Comparison of ENCODE assay signal across 1 cellular context in genomic region chr4:158728256-158728655, GRCh38.
TF ChIP-seq lines count a peak whose summit lies in the region.

No MANE protein-coding gene starts in this region.

TF ChIP-seq in HepG2, 621 proteins besides CTCF, POLR2A, EP300 and RAD21:
- no peak for TF ChIP-seq FOSL1 (CRISPR knock-in tag; IDR thresholded peaks at IDR 0.05; ENCODE audit: borderline replicate concordance)
- TF ChIP-seq NFYB (CRISPR knock-in tag; IDR thresholded peaks at IDR 0.05) = no peak
- TF ChIP-seq ZNF530 (CRISPR knock-in tag; IDR thresholded peaks at IDR 0.05; ENCODE audit: low read depth) = no peak
- no peak for TF ChIP-seq SKI (IDR thresholded peaks at IDR 0.05; ENCODE audit: partially characterized antibody)
- TF ChIP-seq ZFP91 (CRISPR knock-in tag; IDR thresholded peaks at IDR 0.05; ENCODE audit: borderline replicate concordance) = no peak
- no peak for TF ChIP-seq MED8 (CRISPR knock-in tag; IDR thresholded peaks at IDR 0.05; ENCODE audit: insufficient replicate concordance)
- TF ChIP-seq ZNF83 (CRISPR knock-in tag; IDR thresholded peaks at IDR 0.05; ENCODE audit: borderline replicate concordance) = no peak
- no peak for TF ChIP-seq NAIF1 (CRISPR knock-in tag; IDR thresholded peaks at IDR 0.05; ENCODE audit: borderline replicate concordance)
- no peak for TF ChIP-seq ZNF883 (CRISPR knock-in tag; IDR thresholded peaks at IDR 0.05; ENCODE audit: not compliant biosample characterization)
- no peak for TF ChIP-seq ZNF615 (CRISPR knock-in tag; IDR thresholded peaks at IDR 0.05; ENCODE audit: borderline replicate concordance)
- no peak for TF ChIP-seq ZNF18 (CRISPR knock-in tag; IDR thresholded peaks at IDR 0.05; ENCODE audit: insufficient replicate concordance)
- TF ChIP-seq ZNF740 (CRISPR knock-in tag; IDR thresholded peaks at IDR 0.05) = no peak
- TF ChIP-seq PREB (CRISPR knock-in tag; IDR thresholded peaks at IDR 0.05) = no peak
- TF ChIP-seq PHB2 (IDR thresholded peaks at IDR 0.05; ENCODE audit: partially characterized antibody) = no peak
- TF ChIP-seq ZNF605 (CRISPR knock-in tag; IDR thresholded peaks at IDR 0.05) = no peak
